ENCODE assay signal across 1 cellular context in the genomic region with DNA sequence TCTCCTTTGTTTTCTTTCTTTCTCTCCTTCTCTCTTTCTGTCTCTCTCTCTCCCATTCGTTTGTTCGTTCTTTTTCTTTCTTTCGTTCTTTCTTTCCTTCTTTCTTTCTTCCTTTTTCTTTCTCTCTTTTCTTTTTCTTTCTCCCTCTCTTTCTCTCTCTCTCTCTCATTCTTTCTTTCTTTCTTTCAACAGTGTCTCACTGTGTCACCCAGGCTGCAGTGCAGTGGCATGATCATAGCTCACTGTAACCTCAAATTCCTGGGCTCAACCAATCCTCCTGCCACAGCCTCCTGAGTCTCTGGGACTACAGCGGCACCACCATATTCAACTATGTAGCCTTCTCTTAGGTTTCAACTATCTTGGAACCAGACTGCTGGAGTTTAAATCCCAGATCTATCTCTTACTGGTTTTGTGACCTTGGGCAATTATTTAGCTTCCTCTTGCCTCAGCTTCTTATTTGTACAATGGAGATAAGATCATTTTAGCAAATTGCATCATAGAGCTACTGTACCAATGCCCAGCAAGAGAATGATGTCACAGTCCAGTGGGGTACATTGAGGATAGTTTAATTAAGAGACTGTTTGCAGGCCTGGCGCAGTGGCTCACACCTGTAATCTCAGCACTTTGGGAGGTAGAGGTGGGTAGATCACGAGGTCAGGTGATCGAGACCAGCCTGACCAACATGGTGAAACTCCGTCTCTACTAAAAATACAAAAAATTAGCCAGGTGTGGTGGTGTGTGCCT.
TF ChIP-seq lines count a peak whose summit lies in the region.

No MANE protein-coding gene starts in this region.

TF ChIP-seq in HEK293, 187 proteins besides CTCF, POLR2A, EP300 and RAD21:
- peak; percentile 22; the same call in 1 of the 2 replicates for TF ChIP-seq ZNF596 (tag by site-specific recombination; IDR thresholded peaks at IDR 0.05)
- TF ChIP-seq, protein P1, sequence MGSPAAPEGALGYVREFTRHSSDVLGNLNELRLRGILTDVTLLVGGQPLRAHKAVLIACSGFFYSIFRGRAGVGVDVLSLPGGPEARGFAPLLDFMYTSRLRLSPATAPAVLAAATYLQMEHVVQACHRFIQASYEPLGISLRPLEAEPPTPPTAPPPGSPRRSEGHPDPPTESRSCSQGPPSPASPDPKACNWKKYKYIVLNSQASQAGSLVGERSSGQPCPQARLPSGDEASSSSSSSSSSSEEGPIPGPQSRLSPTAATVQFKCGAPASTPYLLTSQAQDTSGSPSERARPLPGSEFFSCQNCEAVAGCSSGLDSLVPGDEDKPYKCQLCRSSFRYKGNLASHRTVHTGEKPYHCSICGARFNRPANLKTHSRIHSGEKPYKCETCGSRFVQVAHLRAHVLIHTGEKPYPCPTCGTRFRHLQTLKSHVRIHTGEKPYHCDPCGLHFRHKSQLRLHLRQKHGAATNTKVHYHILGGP (tag by site-specific recombination; IDR thresholded peaks at IDR 0.05) = no peak
- peak; percentile 61 for TF ChIP-seq ZBTB21 (tag by site-specific recombination; IDR thresholded peaks at IDR 0.05)
- peak; percentile 93 for TF ChIP-seq ZNF366 (tag by site-specific recombination; conservative IDR thresholded peaks at IDR 0.05)
- peak; percentile 74 for TF ChIP-seq ZNF629 (tag by site-specific recombination; IDR thresholded peaks at IDR 0.05)
- no peak for TF ChIP-seq ZNF37A (tag by site-specific recombination; IDR thresholded peaks at IDR 0.05)
- TF ChIP-seq ZNF19 (tag by site-specific recombination; IDR thresholded peaks at IDR 0.05; ENCODE audit: low read depth) = no peak
- TF ChIP-seq, protein P2, sequence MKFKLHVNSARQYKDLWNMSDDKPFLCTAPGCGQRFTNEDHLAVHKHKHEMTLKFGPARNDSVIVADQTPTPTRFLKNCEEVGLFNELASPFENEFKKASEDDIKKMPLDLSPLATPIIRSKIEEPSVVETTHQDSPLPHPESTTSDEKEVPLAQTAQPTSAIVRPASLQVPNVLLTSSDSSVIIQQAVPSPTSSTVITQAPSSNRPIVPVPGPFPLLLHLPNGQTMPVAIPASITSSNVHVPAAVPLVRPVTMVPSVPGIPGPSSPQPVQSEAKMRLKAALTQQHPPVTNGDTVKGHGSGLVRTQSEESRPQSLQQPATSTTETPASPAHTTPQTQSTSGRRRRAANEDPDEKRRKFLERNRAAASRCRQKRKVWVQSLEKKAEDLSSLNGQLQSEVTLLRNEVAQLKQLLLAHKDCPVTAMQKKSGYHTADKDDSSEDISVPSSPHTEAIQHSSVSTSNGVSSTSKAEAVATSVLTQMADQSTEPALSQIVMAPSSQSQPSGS (tag by site-specific recombination; IDR thresholded peaks at IDR 0.05; ENCODE audit: low read depth) = peak; percentile 60; the same call in 1 of the 2 replicates
- TF ChIP-seq ZNF114 (tag by site-specific recombination; IDR thresholded peaks at IDR 0.05) = no peak
